Comparison of ENCODE assay signal across 16 cellular contexts in the genomic region with DNA sequence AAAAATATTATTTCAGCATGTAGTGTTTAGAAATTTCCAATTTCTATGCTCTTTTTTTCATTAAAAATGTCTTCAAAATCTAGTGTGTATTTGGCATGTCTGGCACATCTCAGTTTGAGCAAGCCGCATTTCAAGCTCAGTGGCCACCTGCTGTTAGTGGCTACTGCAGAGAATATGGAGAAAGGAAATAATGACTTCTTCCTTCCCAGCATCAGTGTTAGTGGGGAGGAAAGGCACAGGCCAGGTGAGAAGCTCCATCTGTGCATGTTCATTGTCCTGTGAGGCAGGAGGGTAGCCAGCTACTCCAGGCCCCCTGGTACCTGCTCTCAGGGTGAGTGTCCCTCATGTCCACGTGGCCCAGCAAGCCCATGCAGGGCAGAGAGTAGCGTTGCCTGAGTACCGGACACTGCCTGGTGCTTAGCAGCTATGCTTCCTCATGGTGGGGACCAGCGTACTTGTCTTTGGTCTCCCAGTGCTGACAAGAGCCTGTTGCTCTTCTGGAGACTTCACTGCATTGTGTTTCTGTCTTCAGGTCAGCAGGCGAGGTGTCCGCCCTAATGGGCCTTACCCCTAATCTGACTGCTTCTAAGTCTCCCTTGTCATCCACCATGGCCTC.
DNase-seq lines count a peak whose midpoint lies in the region; ATAC-seq and TF ChIP-seq lines count a peak whose summit lies in the region.
"Had no signal": no experiment of that assay in that cellular context is flagged by ENCODE, and none has a peak within 500 bp of the region (broad histone marks: within the 10 kb centered on the region; RNA-seq: fewer than 3 reads in every experiment).

No MANE protein-coding gene starts in this region.

- peaks cover 7% of the 10 kb centered on the region for H3F3A ChIP-seq in neural cell (ENCODE audit: insufficient read depth, low read length, poor library complexity, severe bottlenecking)

- no peaks in the 10 kb centered on the region for H4K20me1 ChIP-seq in neural cell (ENCODE audit: insufficient read depth)

- H3K4me3 ChIP-seq in HEK293 (ENCODE audit: low read depth, low read length) (no peak overlapping the region), neural cell (ENCODE audit: low read length) (no peak overlapping the region), sigmoid colon (no peak overlapping the region)

- WGBS in sigmoid colon, 2 donors = 90 to 94% methylated on average over 7 of the region's 7 CpGs

- CTCF ChIA-PET in HEK293 (lab: Yijun Ruan, JAX) = interaction anchor here (0.7 to 0.9 kb wide), 3 partner anchors 8 to 47 kb away, joined by 3 to 4 read pairs (median 3); no protein-coding TSS in a partner anchor

- no peak for DNase-seq in caudate nucleus (lab: John Stamatoyannopoulos, UW)
- DNase-seq in hypothalamus (lab: John Stamatoyannopoulos, UW) = no peak
- DNase-seq in sigmoid colon = no peak
- DNase-seq: ACHN; C1 segment of cervical spinal cord; Calu3; CD4-positive, alpha-beta T cell; DMS 273 treated with DMSO at 0.1 percent for 48 hours; GOT3; HCEC 1CT had no signal

- H2AFZ ChIP-seq in neural cell (ENCODE audit: low read depth, low read length) = no peak overlapping the region

- TF ChIP-seq RAD21 in neural cell (conservative IDR thresholded peaks at IDR 0.05) = no peak

- H3K9me3 ChIP-seq in HEK293 (ENCODE audit: control insufficient read depth, insufficient read depth, low read depth, low read length) (no peaks in the 10 kb centered on the region), neural cell (ENCODE audit: low read length) (no peaks in the 10 kb centered on the region), sigmoid colon (no peaks in the 10 kb centered on the region)

- no peak overlapping the region for H3K9ac ChIP-seq in neural cell (ENCODE audit: low read length)

- intact Hi-C loops in sigmoid colon (cut with DNase I) = no loop called here

- TF ChIP-seq POLR2A in sigmoid colon (IDR thresholded peaks at IDR 0.05) = no peak

- no peaks in the 10 kb centered on the region for H3K27me3 ChIP-seq in neural cell (ENCODE audit: insufficient read depth, low read depth, low read length)
- H3K27me3 ChIP-seq in sigmoid colon = no peaks in the 10 kb centered on the region

- no peaks in the 10 kb centered on the region for H3K79me2 ChIP-seq in neural cell (replicated peaks; ENCODE audit: insufficient read depth, low read length)

- TF ChIP-seq CTCF in HEK293 (tag by site-specific recombination; IDR thresholded peaks at IDR 0.05) (no peak), neural cell (IDR thresholded peaks at IDR 0.05; ENCODE audit: poor library complexity, severe bottlenecking) (no peak), sigmoid colon (IDR thresholded peaks at IDR 0.05) (no peak)

- TF ChIP-seq EP300 in neural cell (conservative IDR thresholded peaks at IDR 0.05; ENCODE audit: poor library complexity, severe bottlenecking) (no peak), sigmoid colon (IDR thresholded peaks at IDR 0.05) (no peak)

- ATAC-seq in HG02970 (IDR thresholded peaks at IDR 0.05; ENCODE audit: low FRiP score, unreplicated experiment) = no peak
- ATAC-seq in GM19023 (IDR thresholded peaks at IDR 0.05; ENCODE audit: unreplicated experiment) = no peak

- POLR2A ChIA-PET in HEK293 (lab: Yijun Ruan, JAX) = no interaction called here

- H3K27ac ChIP-seq in HEK293 (ENCODE audit: extremely low read depth, low read depth, low read length) = no peak overlapping the region
- H3K27ac ChIP-seq in caudate nucleus (ENCODE audit: low read depth, low read length) = peak overlapping the region; percentile 24
- peak overlapping the region; percentile 7 for H3K27ac ChIP-seq in neural cell (ENCODE audit: low read length)
- H3K27ac ChIP-seq in temporal lobe (ENCODE audit: low read depth, low read length) = peak overlapping the region; percentile 40
- H3K27ac ChIP-seq in sigmoid colon = no peak overlapping the region
- H3K27ac ChIP-seq: HL-60 had no signal

- no peaks in the 10 kb centered on the region for H3K9me2 ChIP-seq in neural cell (ENCODE audit: insufficient read depth, low read length)

- no peak overlapping the region for H3K4me2 ChIP-seq in neural cell (ENCODE audit: low read length)

- H3K4me1 ChIP-seq in HEK293 (ENCODE audit: control insufficient read depth, insufficient read depth, low read length) (no peaks in the 10 kb centered on the region; the same call in 1 of the 2 replicates), sigmoid colon (peaks cover 0 to 13% (median 6%) of the 10 kb centered on the region in 4 donors)

- H3K36me3 ChIP-seq in HEK293 (ENCODE audit: control insufficient read depth in 2 of 2, insufficient read depth in 1 of 2, low read length in 2 of 2) = no peaks in the 10 kb centered on the region
- no peaks in the 10 kb centered on the region for H3K36me3 ChIP-seq in neural cell (ENCODE audit: insufficient read depth, low read length)
- no peaks in the 10 kb centered on the region for H3K36me3 ChIP-seq in sigmoid colon

TF ChIP-seq in HEK293, 187 proteins besides CTCF, POLR2A, EP300 and RAD21:
- TF ChIP-seq ZNF530 (tag by site-specific recombination; IDR thresholded peaks at IDR 0.05; ENCODE audit: low read depth) (no peak), SCRT2 (tag by site-specific recombination; IDR thresholded peaks at IDR 0.05) (0 out of 2 replicates have a peak, but pooled peaks have one; percentile 15), ZNF10 (tag by site-specific recombination; IDR thresholded peaks at IDR 0.05) (no peak), HOXA7 (CRISPR knock-in tag; IDR thresholded peaks at IDR 0.05; ENCODE audit: borderline replicate concordance) (no peak)
TF ChIP-seq in HEK293: peak in this region for 1.

TF ChIP-seq in neural cell, 6 proteins besides CTCF, POLR2A, EP300 and RAD21:
- TF ChIP-seq EZH2 (IDR thresholded peaks at IDR 0.05; ENCODE audit: borderline replicate concordance, insufficient read depth, low read length, poor library complexity, severe bottlenecking) (no peak), MXI1 (conservative IDR thresholded peaks at IDR 0.05; ENCODE audit: poor library complexity, severe bottlenecking) (no peak), SMC3 (conservative IDR thresholded peaks at IDR 0.05; ENCODE audit: poor library complexity) (no peak), POLR2AphosphoS5 (IDR thresholded peaks at IDR 0.05) (no peak), TAF1 (IDR thresholded peaks at IDR 0.05; ENCODE audit: low read depth) (no peak)
- TF ChIP-seq, protein P1, sequence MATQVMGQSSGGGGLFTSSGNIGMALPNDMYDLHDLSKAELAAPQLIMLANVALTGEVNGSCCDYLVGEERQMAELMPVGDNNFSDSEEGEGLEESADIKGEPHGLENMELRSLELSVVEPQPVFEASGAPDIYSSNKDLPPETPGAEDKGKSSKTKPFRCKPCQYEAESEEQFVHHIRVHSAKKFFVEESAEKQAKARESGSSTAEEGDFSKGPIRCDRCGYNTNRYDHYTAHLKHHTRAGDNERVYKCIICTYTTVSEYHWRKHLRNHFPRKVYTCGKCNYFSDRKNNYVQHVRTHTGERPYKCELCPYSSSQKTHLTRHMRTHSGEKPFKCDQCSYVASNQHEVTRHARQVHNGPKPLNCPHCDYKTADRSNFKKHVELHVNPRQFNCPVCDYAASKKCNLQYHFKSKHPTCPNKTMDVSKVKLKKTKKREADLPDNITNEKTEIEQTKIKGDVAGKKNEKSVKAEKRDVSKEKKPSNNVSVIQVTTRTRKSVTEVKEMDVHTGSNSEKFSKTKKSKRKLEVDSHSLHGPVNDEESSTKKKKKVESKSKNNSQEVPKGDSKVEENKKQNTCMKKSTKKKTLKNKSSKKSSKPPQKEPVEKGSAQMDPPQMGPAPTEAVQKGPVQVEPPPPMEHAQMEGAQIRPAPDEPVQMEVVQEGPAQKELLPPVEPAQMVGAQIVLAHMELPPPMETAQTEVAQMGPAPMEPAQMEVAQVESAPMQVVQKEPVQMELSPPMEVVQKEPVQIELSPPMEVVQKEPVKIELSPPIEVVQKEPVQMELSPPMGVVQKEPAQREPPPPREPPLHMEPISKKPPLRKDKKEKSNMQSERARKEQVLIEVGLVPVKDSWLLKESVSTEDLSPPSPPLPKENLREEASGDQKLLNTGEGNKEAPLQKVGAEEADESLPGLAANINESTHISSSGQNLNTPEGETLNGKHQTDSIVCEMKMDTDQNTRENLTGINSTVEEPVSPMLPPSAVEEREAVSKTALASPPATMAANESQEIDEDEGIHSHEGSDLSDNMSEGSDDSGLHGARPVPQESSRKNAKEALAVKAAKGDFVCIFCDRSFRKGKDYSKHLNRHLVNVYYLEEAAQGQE (IDR thresholded peaks at IDR 0.05; ENCODE audit: borderline replicate concordance) = no peak
TF ChIP-seq in neural cell: peak in this region for 0.

Comparison
In these comparisons a context has a peak if more than half of its experiments do, and no peak if none do; other contexts are left out.
1. H3K27ac ChIP-seq: peak in caudate nucleus (single experiment), neural cell (single experiment) and temporal lobe (single experiment); none in HEK293 (single experiment) and sigmoid colon (0 of 4).